Comparison of ENCODE assay signal across 26 cellular contexts in genomic region chr12:81499809-81500208, GRCh38.
A peak's percentile ranks its signal among the peaks of the same experiment; 100 is the strongest.
DNase-seq lines count a peak whose midpoint lies in the region; ATAC-seq and TF ChIP-seq lines count a peak whose summit lies in the region.
"Had no signal": no experiment of that assay in that cellular context is flagged by ENCODE, and none has a peak within 500 bp of the region (broad histone marks: within the 10 kb centered on the region; RNA-seq: fewer than 3 reads in every experiment).

No MANE protein-coding gene starts in this region.

- H3K9me3 ChIP-seq in WERI-Rb-1 (ENCODE audit: severe bottlenecking): no peaks in the 10 kb centered on the region
- H3K9me3 ChIP-seq: A549, HAP-1, Peyer's patch, SJSA1 had no signal

- no peak overlapping the region for H3K4me3 Mint-ChIP-seq in activated CD4-positive, alpha-beta memory T cell treated with anti-CD3 and anti-CD28 coated beads, Interleukin-2, amount 10 ng/mL, durations not matched to agents 7 days and 5 days
- H3K4me3 Mint-ChIP-seq: B cell, CD14-positive monocyte, GM23338 had no signal

- no peak overlapping the region for H3K27ac Mint-ChIP-seq in activated CD4-positive, alpha-beta memory T cell treated with anti-CD3 and anti-CD28 coated beads, Interleukin-2, amount 10 ng/mL, durations not matched to agents 7 days and 5 days
- H3K27ac Mint-ChIP-seq: B cell, CD14-positive monocyte, GM23338 had no signal

- peak; percentile 81 for ATAC-seq in left ventricle myocardium superior
- ATAC-seq: A549, GM12878, GM23338, K562 had no signal

- DNase-seq in NCI-H82 (lab: John Stamatoyannopoulos, UW) (peak; percentile 49), WERI-Rb-1 (peak; percentile 16), left ventricle myocardium superior (no peak), myocyte (ENCODE audit: low read depth) (peak; percentile 4), LoVo (ENCODE audit: low spot score) (no peak), NCI-H1417 treated with DMSO at 0.1 percent for 48 hours (lab: John Stamatoyannopoulos, UW) (no peak)
- no peak for DNase-seq in activated CD4-positive, alpha-beta memory T cell treated with anti-CD3 and anti-CD28 coated beads, Interleukin-2, amount 10 ng/mL, durations not matched to agents 7 days and 5 days
- DNase-seq: DMS79 treated with DMSO at 0.1 percent for 48 hours; MM.1S; NCI-H1048; NCI-H1436; NCI-H187 treated with DMSO at 0.1 percent for 48 hours; NCI-H2107; NCI-H446 treated with DMSO at 0.1 percent for 48 hours; NCI-H526 treated with DMSO at 0.1 percent for 48 hours; NK-92 treated with Interleukin-12 subunit alpha and Interleukin-12 subunit beta, amount 100 ng/mL, for 24 hours; Peyer's patch had no signal

- peaks cover 2% of the 10 kb centered on the region for H3K9me3 Mint-ChIP-seq in activated CD4-positive, alpha-beta memory T cell treated with anti-CD3 and anti-CD28 coated beads, Interleukin-2, amount 10 ng/mL, durations not matched to agents 7 days and 5 days

- H3K27ac ChIP-seq in WERI-Rb-1: peak overlapping the region; percentile 15; the same call in 1 of the 2 replicates
- H3K27ac ChIP-seq: A549, HL-60, Peyer's patch, SJSA1 had no signal

- no peaks in the 10 kb centered on the region for H3K36me3 ChIP-seq in WERI-Rb-1
- H3K36me3 ChIP-seq: HAP-1, Peyer's patch, SJSA1 had no signal

- intact Hi-C loops in left ventricle myocardium superior (cut with micrococcal nuclease): no loop called here

- CTCF ChIA-PET in activated CD4-positive, alpha-beta memory T cell treated with anti-CD3 and anti-CD28 coated beads, Interleukin-2, amount 10 ng/mL, durations not matched to agents 7 days and 5 days (lab: Charles Lee): no interaction called here

- H3K27me3 Mint-ChIP-seq in activated CD4-positive, alpha-beta memory T cell treated with anti-CD3 and anti-CD28 coated beads, Interleukin-2, amount 10 ng/mL, durations not matched to agents 7 days and 5 days: no peaks in the 10 kb centered on the region
- H3K27me3 Mint-ChIP-seq: B cell had no signal

- H3K4me3 ChIP-seq in WERI-Rb-1 (ENCODE audit: low read depth, low read length): no peak overlapping the region
- H3K4me3 ChIP-seq: A549, GM12878, GM23338, HAP-1, K562, Peyer's patch, SJSA1 had no signal

- no peaks in the 10 kb centered on the region for H3K4me1 Mint-ChIP-seq in activated CD4-positive, alpha-beta memory T cell treated with anti-CD3 and anti-CD28 coated beads, Interleukin-2, amount 10 ng/mL, durations not matched to agents 7 days and 5 days
- H3K4me1 Mint-ChIP-seq: B cell, CD14-positive monocyte, GM23338 had no signal

- no peaks in the 10 kb centered on the region for H3K27me3 ChIP-seq in WERI-Rb-1 (ENCODE audit: insufficient read depth, low read depth, severe bottlenecking)
- H3K27me3 ChIP-seq: Peyer's patch, SJSA1 had no signal

- H3K36me3 Mint-ChIP-seq in activated CD4-positive, alpha-beta memory T cell treated with anti-CD3 and anti-CD28 coated beads, Interleukin-2, amount 10 ng/mL, durations not matched to agents 7 days and 5 days (ENCODE audit: low read depth): no peaks in the 10 kb centered on the region
- H3K36me3 Mint-ChIP-seq: CD14-positive monocyte had no signal

- TF ChIP-seq CTCF in WERI-Rb-1 (IDR thresholded peaks at IDR 0.05; ENCODE audit: low read depth, low read length): no peak

- POLR2A ChIA-PET in activated CD4-positive, alpha-beta memory T cell treated with anti-CD3 and anti-CD28 coated beads, Interleukin-2, amount 10 ng/mL, durations not matched to agents 7 days and 5 days (lab: Charles Lee): no interaction called here

Comparison
In these comparisons a context has a peak if more than half of its experiments do, and no peak if none do; other contexts are left out.
1. DNase-seq: peak in NCI-H82 (single experiment), WERI-Rb-1 (single experiment) and myocyte (single experiment); none in left ventricle myocardium superior (single experiment), LoVo (single experiment), NCI-H1417 treated with DMSO at 0.1 percent for 48 hours (single experiment) and activated CD4-positive, alpha-beta memory T cell treated with anti-CD3 and anti-CD28 coated beads, Interleukin-2, amount 10 ng/mL, durations not matched to agents 7 days and 5 days (single experiment).